8 cellular contexts compared by ENCODE assay signal in the genomic region with DNA sequence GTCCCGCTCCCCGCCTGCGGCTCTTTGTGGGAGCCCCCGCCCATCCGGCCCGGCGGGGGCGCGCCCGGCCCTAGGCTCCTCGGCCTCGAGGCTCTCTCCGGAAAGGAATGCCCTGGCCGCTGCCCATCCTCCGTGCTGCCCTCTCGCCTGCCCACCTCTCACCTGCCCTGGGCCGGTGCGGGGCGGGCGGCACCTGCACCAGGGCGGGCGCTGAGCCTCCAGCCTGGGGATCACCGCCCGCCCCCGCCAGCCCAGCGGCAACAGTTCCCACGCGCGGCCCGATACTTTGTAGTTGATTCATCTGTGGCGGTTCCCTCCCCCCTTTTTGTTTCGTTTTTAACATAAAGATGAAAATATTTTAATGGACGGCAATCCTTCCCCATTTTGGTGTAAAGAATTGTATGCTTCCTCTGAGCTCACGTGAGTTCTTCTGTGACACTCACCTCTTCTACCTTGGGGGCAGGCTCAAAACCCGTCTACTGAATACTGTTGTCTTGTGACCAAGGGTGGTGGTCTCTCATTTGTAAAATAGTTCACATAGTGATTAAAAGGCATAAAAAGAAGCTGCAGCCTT. TPM values are rescaled to one million over a fixed set of nuclear protein-coding genes. Genes with fewer than 3 reads are reported as not detected.
DNase-seq lines count a peak whose midpoint lies in the region; ATAC-seq and TF ChIP-seq lines count a peak whose summit lies in the region.

No MANE protein-coding gene starts in this region.

- H3K36me3 ChIP-seq in cardiac muscle cell: no peaks in the 10 kb centered on the region

- H3K9me3 ChIP-seq in cardiac muscle cell (ENCODE audit: low read depth) (no peaks in the 10 kb centered on the region), T-helper 17 cell (ENCODE audit: control insufficient read depth, low read length, poor library complexity, severe bottlenecking) (no peaks in the 10 kb centered on the region)

- peaks cover 25% of the 10 kb centered on the region for H3K4me1 ChIP-seq in cardiac muscle cell (ENCODE audit: low read depth)

- TF ChIP-seq CTCF in cardiac muscle cell (IDR thresholded peaks at IDR 0.05; ENCODE audit: low read depth, low read length): no peak

- no peaks in the 10 kb centered on the region for H3K27me3 Mint-ChIP-seq in T-helper 17 cell

- H3K27ac Mint-ChIP-seq in T-helper 17 cell: peak overlapping the region; percentile 93

- intact Hi-C loops in Right ventricle myocardium inferior (cut with DNase I): loop anchor here (2.0 kb wide), 1 partner anchor 24 kb away; no protein-coding TSS in a partner anchor

- ATAC-seq in Right ventricle myocardium inferior: no peak
- ATAC-seq in T-helper 17 cell: peak; percentile 5
- no peak for ATAC-seq in HG03139 (IDR thresholded peaks at IDR 0.05; ENCODE audit: unreplicated experiment)

- H3K27me3 ChIP-seq in cardiac muscle cell: no peaks in the 10 kb centered on the region
- H3K27me3 ChIP-seq in layer of hippocampus (ENCODE audit: control insufficient read depth, insufficient read depth, low read length): no peaks in the 10 kb centered on the region

- H3K4me1 Mint-ChIP-seq in T-helper 17 cell: peaks cover 53% of the 10 kb centered on the region

- peak overlapping the region; percentile 98 for H3K4me3 Mint-ChIP-seq in T-helper 17 cell

- peaks cover 8% of the 10 kb centered on the region for H3K36me3 Mint-ChIP-seq in T-helper 17 cell (ENCODE audit: low read depth)

- no peak overlapping the region for H3K27ac ChIP-seq in cardiac muscle cell
- H3K27ac ChIP-seq in layer of hippocampus (ENCODE audit: low read depth, low read length): peak overlapping the region; percentile 88

- H3K4me3 ChIP-seq in cardiac muscle cell: peak overlapping the region; percentile 95

- no peak for DNase-seq in cardiac muscle cell (ENCODE audit: low read depth in 1 of 2, low spot score in 1 of 2)
- DNase-seq in Right ventricle myocardium inferior (ENCODE audit: missing footprints): no peak
- peak; percentile 53 to 63 (median 56) for DNase-seq in T-helper 17 cell
- DNase-seq in astrocyte of the hippocampus (ENCODE audit: low read depth, low spot score): peak; percentile 21
- DNase-seq in stimulated activated CD4-positive, alpha-beta T cell treated with anti-CD3 and anti-CD28 coated beads, TNF-alpha, amount 100 ng/mL, for 48 hours (ENCODE audit: low read depth in 3 of 3): peak; percentile 57 to 77 (median 68)
- DNase-seq in NCI-H1092 treated with DMSO at 0.1 percent for 48 hours (lab: John Stamatoyannopoulos, UW): no peak

RNA-seq across cellular contexts. Expression of gene KLF13, which starts 1.9 kb away (rescaled TPM):
- total RNA-seq in cardiac muscle cell: 26.3 and 35.7 TPM in 2 replicates
- 15.1 and 34.8 TPM in 2 replicates for polyA plus RNA-seq in cardiac muscle cell
- 63.4 TPM for total RNA-seq in Right ventricle myocardium inferior
- total RNA-seq in T-helper 17 cell: 100 to 1,000 TPM; 184 to 226 TPM

Comparison
In these comparisons a context has a peak if more than half of its experiments do, and no peak if none do; other contexts are left out.
1. DNase-seq: peak in T-helper 17 cell (3 of 3), astrocyte of the hippocampus (single experiment) and stimulated activated CD4-positive, alpha-beta T cell treated with anti-CD3 and anti-CD28 coated beads, TNF-alpha, amount 100 ng/mL, for 48 hours (3 of 3); none in cardiac muscle cell (0 of 2), Right ventricle myocardium inferior (single experiment) and NCI-H1092 treated with DMSO at 0.1 percent for 48 hours (single experiment).